8 cellular contexts compared by ENCODE assay signal in the genomic region with DNA sequence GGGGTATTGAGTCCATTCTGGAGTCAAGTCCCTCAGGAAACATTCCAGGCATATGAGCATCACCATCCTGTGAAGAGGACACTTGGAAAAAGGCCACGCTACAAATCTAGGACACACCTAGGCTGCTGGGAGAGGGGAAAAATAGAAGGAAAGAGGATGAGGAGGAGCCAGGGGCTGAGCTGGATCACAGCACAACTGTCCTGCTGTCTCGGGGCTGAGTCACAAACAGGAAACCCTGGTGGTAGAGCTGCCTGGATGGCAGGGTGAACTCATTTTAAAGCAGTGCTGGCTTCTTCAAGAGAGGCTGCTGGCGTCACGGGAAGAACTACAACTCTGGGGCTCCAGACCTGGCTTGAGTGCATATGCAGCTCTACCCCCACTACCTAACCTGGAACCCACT. TPM values are rescaled to one million over a fixed set of nuclear protein-coding genes. Genes with fewer than 3 reads are reported as not detected.
A peak's percentile ranks its signal among the peaks of the same experiment; 100 is the strongest.
DNase-seq lines count a peak whose midpoint lies in the region; ATAC-seq and TF ChIP-seq lines count a peak whose summit lies in the region.

No MANE protein-coding gene starts in this region.

- no peaks in the 10 kb centered on the region for H3K36me3 ChIP-seq in BJ (ENCODE audit: control insufficient read depth, insufficient read depth, low read length)
- peaks cover 6% of the 10 kb centered on the region; the same call in 1 of the 2 replicates for H3K36me3 ChIP-seq in RWPE2 (ENCODE audit: low read depth)
- H3K36me3 ChIP-seq in gastrocnemius medialis: no peaks in the 10 kb centered on the region

- in situ Hi-C loops in gastrocnemius medialis (cut with MboI; ENCODE audit: low sequenced_read_pairs in 4 of 4): no loop called here

- peaks cover 35 to 39% of the 10 kb centered on the region in 2 donors for H3K4me1 Mint-ChIP-seq in natural killer cell

- H3K27ac ChIP-seq in RWPE2 (ENCODE audit: poor library complexity, severe bottlenecking) (peak overlapping the region; percentile 76), gastrocnemius medialis (no peak overlapping the region)

- intact Hi-C loops in natural killer cell (cut with micrococcal nuclease) (loop anchor here (5.0 kb wide), 1 partner anchor 37 kb away; no protein-coding TSS in a partner anchor), gastrocnemius medialis (cut with DNase I; ENCODE audit: low total_unique reads) (no loop called here)

- H3K27ac Mint-ChIP-seq in natural killer cell: peak overlapping the region in 1 of 2 donors; percentile 74

- H3K4me1 ChIP-seq in RWPE2 (ENCODE audit: insufficient read depth, poor library complexity, severe bottlenecking) (peaks cover 17% of the 10 kb centered on the region), gastrocnemius medialis (peaks cover 18% of the 10 kb centered on the region in 2 donors)

- no peaks in the 10 kb centered on the region for H3K36me3 Mint-ChIP-seq in natural killer cell

- H3K27me3 Mint-ChIP-seq in natural killer cell (ENCODE audit: low read depth in 2 of 2): no peaks in the 10 kb centered on the region

- CTCF ChIA-PET in BJ (lab: Yijun Ruan, JAX): interaction anchor here (0.6 to 1.4 kb wide), 2 partner anchors 21 to 64 kb away, joined by 3 read pairs; no protein-coding TSS in a partner anchor

- TF ChIP-seq CTCF in BJ (IDR thresholded peaks at IDR 0.05; ENCODE audit: insufficient read depth, low read depth, low read length): 0 out of 2 replicates have a peak, but pooled peaks have one; percentile 2
- TF ChIP-seq CTCF in RWPE2 (IDR thresholded peaks at IDR 0.05; ENCODE audit: poor library complexity, severe bottlenecking): no peak
- no peak for TF ChIP-seq CTCF in natural killer cell (IDR thresholded peaks at IDR 0.05)
- no peak for TF ChIP-seq CTCF in gastrocnemius medialis (IDR thresholded peaks at IDR 0.05 in 4 of 5, conservative IDR thresholded peaks at IDR 0.05 in 1 of 5)

- H3K9me3 ChIP-seq in RWPE2 (ENCODE audit: severe bottlenecking) (no peaks in the 10 kb centered on the region), gastrocnemius medialis (no peaks in the 10 kb centered on the region)

- no peak for DNase-seq in BJ (ENCODE audit: low read depth)
- peak; percentile 74 for DNase-seq in RWPE2 (ENCODE audit: low spot score)
- peak; percentile 46 for DNase-seq in amniotic epithelial cell (ENCODE audit: low read depth)
- peak; percentile 29 for DNase-seq in natural killer cell
- DNase-seq in NCI-H1417 treated with DMSO at 0.1 percent for 48 hours (lab: John Stamatoyannopoulos, UW): no peak
- DNase-seq in gastrocnemius medialis: no peak

- H3K4me3 Mint-ChIP-seq in natural killer cell: no peak overlapping the region

- no peak for TF ChIP-seq POLR2A in gastrocnemius medialis (IDR thresholded peaks at IDR 0.05)

- POLR2A ChIA-PET in BJ (lab: Charles Lee): interaction anchor here (0.6 kb wide), 1 partner anchor 30 kb away, joined by 3 read pairs; no protein-coding TSS in a partner anchor

- H3K9me3 Mint-ChIP-seq in natural killer cell: no peaks in the 10 kb centered on the region

- ATAC-seq in RWPE2 (ENCODE audit: low read depth): peak; percentile 92
- ATAC-seq in natural killer cell: peak; percentile 70 to 71 (median 70)
- no peak for ATAC-seq in GM18502 (IDR thresholded peaks at IDR 0.05; ENCODE audit: poor library complexity, unreplicated experiment)
- no peak for ATAC-seq in HG03196 (IDR thresholded peaks at IDR 0.05; ENCODE audit: unreplicated experiment)
- ATAC-seq in gastrocnemius medialis: no peak

- no peak overlapping the region for H3K4me3 ChIP-seq in BJ (ENCODE audit: low read depth, low read length)
- no peak overlapping the region for H3K4me3 ChIP-seq in RWPE2 (ENCODE audit: severe bottlenecking)
- no peak overlapping the region for H3K4me3 ChIP-seq in gastrocnemius medialis

- no peaks in the 10 kb centered on the region for H3K27me3 ChIP-seq in BJ (ENCODE audit: control insufficient read depth, insufficient read depth, low read length)
- H3K27me3 ChIP-seq in RWPE2 (ENCODE audit: insufficient read depth, poor library complexity, severe bottlenecking): no peaks in the 10 kb centered on the region
- H3K27me3 ChIP-seq in gastrocnemius medialis: no peaks in the 10 kb centered on the region

RNA-seq across cellular contexts. Expression of a gene that starts 37.3 kb away (rescaled TPM):
- 64.9 and 117 TPM in 2 replicates for polyA plus RNA-seq in BJ (2011; rRNA removed)
- polyA minus RNA-seq in BJ (2011; rRNA and poly(A)+ RNA removed): 65.5 and 66.4 TPM in 2 replicates
- total RNA-seq in natural killer cell (1 to 10 TPM; 3.7 to 6.4 (median 4.8) TPM), gastrocnemius medialis (1 to 10 TPM; 1.6 to 4.7 (median 2.9) TPM)

Comparison
In these comparisons a context has a peak if more than half of its experiments do, and no peak if none do; other contexts are left out.
1. DNase-seq: peak in RWPE2 (single experiment), amniotic epithelial cell (single experiment) and natural killer cell (single experiment); none in BJ (single experiment), NCI-H1417 treated with DMSO at 0.1 percent for 48 hours (single experiment) and gastrocnemius medialis (0 of 2).
2. ATAC-seq: peak in RWPE2 (single experiment) and natural killer cell (3 of 3); none in GM18502 (single experiment), HG03196 (single experiment) and gastrocnemius medialis (0 of 2).